ENCODE assay signal across 8 cellular contexts in the genomic region with DNA sequence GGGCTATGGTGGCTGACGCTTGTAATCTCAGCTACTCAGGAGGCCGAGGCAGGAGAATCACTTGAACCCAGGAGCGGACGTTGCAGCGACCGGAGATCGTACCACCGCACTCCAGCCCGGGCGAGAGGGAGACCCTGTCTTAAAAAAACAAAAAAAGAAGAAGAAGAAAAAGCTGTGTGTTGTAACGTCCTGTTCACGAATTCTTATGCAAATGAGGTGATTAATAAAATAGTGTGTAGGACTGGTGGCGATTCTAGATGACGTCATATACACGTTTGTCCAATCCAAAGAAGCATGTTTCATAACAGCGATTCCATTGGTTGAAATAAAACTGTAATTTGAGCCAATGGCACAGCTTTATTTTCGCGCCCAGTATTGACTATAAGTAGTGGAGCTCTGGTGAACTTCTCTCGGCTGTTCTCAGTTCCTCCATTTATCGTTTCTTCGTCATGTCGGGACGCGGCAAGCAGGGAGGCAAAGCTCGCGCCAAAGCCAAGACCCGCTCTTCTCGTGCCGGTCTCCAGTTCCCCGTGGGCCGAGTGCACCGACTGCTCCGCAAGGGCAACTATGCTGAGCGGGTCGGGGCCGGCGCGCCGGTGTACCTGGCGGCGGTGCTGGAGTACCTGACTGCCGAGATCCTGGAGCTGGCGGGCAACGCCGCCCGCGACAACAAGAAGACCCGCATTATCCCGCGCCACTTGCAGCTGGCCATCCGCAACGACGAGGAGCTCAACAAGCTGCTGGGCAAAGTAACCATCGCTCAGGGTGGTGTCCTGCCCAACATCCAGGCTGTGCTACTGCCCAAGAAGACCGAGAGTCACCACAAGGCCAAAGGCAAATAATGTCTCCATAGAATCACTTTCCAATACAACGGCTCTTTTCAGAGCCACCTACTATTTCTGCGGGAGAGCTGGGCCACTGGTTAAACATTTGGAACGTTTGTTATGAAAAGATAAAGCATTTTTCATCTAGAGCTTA. TPM values are rescaled to one million over a fixed set of nuclear protein-coding genes. Genes with fewer than 3 reads are reported as not detected.
DNase-seq lines count a peak whose midpoint lies in the region; ATAC-seq and TF ChIP-seq lines count a peak whose summit lies in the region.

No MANE protein-coding gene starts in this region.

- peak; percentile 93 for DNase-seq in Caki2 (ENCODE audit: low read depth)
- peak; percentile 94 for DNase-seq in HT-29 (ENCODE audit: low spot score)
- DNase-seq in NOMO-1 treated with dmso at 0.1 percent for 144 hours (lab: John Stamatoyannopoulos, UW; ENCODE audit: unreplicated experiment), result peak; percentile 93
- peak; percentile 89 for DNase-seq in activated CD8-positive, alpha-beta memory T cell treated with anti-CD3 and anti-CD28 coated beads, Interleukin-2, amount 50 U/mL, for 48 hours
- DNase-seq in epithelial cell of esophagus (ENCODE audit: low read depth), result peak; percentile 99
- DNase-seq in middle frontal gyrus (ENCODE audit: extremely low spot score, low spot score), result peak; percentile 26
- peak; percentile 65 to 91 (median 79) for DNase-seq in stimulated activated naive CD4-positive, alpha-beta T cell (lab: John Stamatoyannopoulos, UW)

- in situ Hi-C loops in Caki2 (cut with HindIII; ENCODE audit: low pct_unique_long_range_greater_than_20kb, low sequenced_read_pairs), result no loop called here

- H3K4me3 ChIP-seq in epithelial cell of esophagus (ENCODE audit: low read length), result peak overlapping the region; percentile 83

- peak; percentile 48 for ATAC-seq in GM21390 (IDR thresholded peaks at IDR 0.05; ENCODE audit: unreplicated experiment)

- no peak for TF ChIP-seq CTCF in epithelial cell of esophagus (IDR thresholded peaks at IDR 0.05; ENCODE audit: insufficient read depth, low read depth, low read length, missing control alignments)

RNA-seq across cellular contexts. Expression of a gene that starts 47.0 kb away (rescaled TPM):
- not detected in 2 replicates for total RNA-seq in Caki2 (2014; rRNA removed; shearing (Covaris generic); ENCODE audit: low replicate concordance)
- not detected in 2 replicates for total RNA-seq in HT-29 (2014; rRNA removed; shearing (Covaris generic))

Comparison
In these comparisons a context has a peak if more than half of its experiments do, and no peak if none do; other contexts are left out.
1. Peak in every context shown above with its lines: DNase-seq, ATAC-seq and H3K4me3 ChIP-seq.
2. DNase-seq: peak in every context shown above with its lines; median percentile 99 in epithelial cell of esophagus; 94 in HT-29; 93 in Caki2; 93 in NOMO-1 treated with dmso at 0.1 percent for 144 hours; 89 in activated CD8-positive, alpha-beta memory T cell treated with anti-CD3 and anti-CD28 coated beads, Interleukin-2, amount 50 U/mL, for 48 hours; 79 in stimulated activated naive CD4-positive, alpha-beta T cell; 26 in middle frontal gyrus.